In the genomic region with DNA sequence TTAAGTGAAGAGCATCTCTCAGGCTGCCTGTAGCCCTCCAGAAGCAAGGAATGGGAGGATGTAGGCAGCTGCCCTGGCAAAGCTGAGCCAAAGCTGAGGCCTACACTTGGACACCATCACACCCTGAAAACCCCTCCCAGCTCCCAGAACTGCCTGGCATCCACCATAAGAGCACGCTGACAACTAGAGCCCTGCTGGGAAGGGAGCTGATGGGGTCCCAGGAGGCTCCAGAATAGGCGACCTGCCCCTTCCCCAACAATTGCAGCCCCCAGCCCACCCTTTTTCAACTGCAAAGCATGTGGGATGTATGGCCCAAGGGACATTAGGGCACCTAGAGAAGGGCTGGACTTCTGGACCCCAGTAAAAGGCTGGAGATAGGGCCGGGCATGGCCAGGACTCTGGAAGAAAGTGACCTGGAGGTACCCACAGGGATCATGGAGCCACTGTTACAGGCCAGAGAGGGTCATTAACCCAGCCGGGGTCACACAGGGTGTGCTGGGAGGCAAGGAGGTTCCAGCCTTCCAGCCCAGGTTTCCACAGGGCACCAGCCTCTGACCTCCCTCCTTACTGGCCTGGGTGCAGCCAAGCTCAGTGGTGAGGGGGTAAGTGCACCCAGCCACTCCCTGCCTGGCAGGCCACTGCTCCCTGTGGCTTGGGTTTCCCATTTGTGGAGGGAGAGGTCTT, we compare ENCODE assay signal across 1 cellular context.
TF ChIP-seq lines count a peak whose summit lies in the region.

No MANE protein-coding gene starts in this region.

TF ChIP-seq in WTC11, 78 proteins besides CTCF, POLR2A, EP300 and RAD21:
- TF ChIP-seq CREM (CRISPR knock-in tag; IDR thresholded peaks at IDR 0.05) (no peak), NR1H2 (CRISPR knock-in tag; IDR thresholded peaks at IDR 0.05) (no peak), JUN (CRISPR knock-in tag; IDR thresholded peaks at IDR 0.05) (no peak), RORB (CRISPR knock-in tag; IDR thresholded peaks at IDR 0.05) (no peak), ZNF138 (CRISPR knock-in tag; conservative IDR thresholded peaks at IDR 0.05) (no peak), TP53 (CRISPR knock-in tag; IDR thresholded peaks at IDR 0.05) (no peak), JAZF1 (CRISPR knock-in tag; IDR thresholded peaks at IDR 0.05) (no peak), FOXP1 (CRISPR knock-in tag; IDR thresholded peaks at IDR 0.05; ENCODE audit: borderline replicate concordance) (no peak), SMAD3 (CRISPR knock-in tag; IDR thresholded peaks at IDR 0.05; ENCODE audit: borderline replicate concordance) (no peak), TCF7 (CRISPR knock-in tag; IDR thresholded peaks at IDR 0.05; ENCODE audit: low read depth) (no peak), ESRRA (CRISPR knock-in tag; IDR thresholded peaks at IDR 0.05; ENCODE audit: borderline replicate concordance) (no peak), TEAD1 (CRISPR knock-in tag; IDR thresholded peaks at IDR 0.05) (no peak), ATF1 (CRISPR knock-in tag; IDR thresholded peaks at IDR 0.05) (no peak)
- TF ChIP-seq, protein P1, sequence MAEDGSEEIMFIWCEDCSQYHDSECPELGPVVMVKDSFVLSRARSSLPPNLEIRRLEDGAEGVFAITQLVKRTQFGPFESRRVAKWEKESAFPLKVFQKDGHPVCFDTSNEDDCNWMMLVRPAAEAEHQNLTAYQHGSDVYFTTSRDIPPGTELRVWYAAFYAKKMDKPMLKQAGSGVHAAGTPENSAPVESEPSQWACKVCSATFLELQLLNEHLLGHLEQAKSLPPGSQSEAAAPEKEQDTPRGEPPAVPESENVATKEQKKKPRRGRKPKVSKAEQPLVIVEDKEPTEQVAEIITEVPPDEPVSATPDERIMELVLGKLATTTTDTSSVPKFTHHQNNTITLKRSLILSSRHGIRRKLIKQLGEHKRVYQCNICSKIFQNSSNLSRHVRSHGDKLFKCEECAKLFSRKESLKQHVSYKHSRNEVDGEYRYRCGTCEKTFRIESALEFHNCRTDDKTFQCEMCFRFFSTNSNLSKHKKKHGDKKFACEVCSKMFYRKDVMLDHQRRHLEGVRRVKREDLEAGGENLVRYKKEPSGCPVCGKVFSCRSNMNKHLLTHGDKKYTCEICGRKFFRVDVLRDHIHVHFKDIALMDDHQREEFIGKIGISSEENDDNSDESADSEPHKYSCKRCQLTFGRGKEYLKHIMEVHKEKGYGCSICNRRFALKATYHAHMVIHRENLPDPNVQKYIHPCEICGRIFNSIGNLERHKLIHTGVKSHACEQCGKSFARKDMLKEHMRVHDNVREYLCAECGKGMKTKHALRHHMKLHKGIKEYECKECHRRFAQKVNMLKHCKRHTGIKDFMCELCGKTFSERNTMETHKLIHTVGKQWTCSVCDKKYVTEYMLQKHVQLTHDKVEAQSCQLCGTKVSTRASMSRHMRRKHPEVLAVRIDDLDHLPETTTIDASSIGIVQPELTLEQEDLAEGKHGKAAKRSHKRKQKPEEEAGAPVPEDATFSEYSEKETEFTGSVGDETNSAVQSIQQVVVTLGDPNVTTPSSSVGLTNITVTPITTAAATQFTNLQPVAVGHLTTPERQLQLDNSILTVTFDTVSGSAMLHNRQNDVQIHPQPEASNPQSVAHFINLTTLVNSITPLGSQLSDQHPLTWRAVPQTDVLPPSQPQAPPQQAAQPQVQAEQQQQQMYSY (CRISPR knock-in tag; IDR thresholded peaks at IDR 0.05), result no peak
- TF ChIP-seq, protein P2, sequence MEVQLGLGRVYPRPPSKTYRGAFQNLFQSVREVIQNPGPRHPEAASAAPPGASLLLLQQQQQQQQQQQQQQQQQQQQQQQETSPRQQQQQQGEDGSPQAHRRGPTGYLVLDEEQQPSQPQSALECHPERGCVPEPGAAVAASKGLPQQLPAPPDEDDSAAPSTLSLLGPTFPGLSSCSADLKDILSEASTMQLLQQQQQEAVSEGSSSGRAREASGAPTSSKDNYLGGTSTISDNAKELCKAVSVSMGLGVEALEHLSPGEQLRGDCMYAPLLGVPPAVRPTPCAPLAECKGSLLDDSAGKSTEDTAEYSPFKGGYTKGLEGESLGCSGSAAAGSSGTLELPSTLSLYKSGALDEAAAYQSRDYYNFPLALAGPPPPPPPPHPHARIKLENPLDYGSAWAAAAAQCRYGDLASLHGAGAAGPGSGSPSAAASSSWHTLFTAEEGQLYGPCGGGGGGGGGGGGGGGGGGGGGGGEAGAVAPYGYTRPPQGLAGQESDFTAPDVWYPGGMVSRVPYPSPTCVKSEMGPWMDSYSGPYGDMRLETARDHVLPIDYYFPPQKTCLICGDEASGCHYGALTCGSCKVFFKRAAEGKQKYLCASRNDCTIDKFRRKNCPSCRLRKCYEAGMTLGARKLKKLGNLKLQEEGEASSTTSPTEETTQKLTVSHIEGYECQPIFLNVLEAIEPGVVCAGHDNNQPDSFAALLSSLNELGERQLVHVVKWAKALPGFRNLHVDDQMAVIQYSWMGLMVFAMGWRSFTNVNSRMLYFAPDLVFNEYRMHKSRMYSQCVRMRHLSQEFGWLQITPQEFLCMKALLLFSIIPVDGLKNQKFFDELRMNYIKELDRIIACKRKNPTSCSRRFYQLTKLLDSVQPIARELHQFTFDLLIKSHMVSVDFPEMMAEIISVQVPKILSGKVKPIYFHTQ (CRISPR knock-in tag; IDR thresholded peaks at IDR 0.05), result no peak
- TF ChIP-seq, protein P3, sequence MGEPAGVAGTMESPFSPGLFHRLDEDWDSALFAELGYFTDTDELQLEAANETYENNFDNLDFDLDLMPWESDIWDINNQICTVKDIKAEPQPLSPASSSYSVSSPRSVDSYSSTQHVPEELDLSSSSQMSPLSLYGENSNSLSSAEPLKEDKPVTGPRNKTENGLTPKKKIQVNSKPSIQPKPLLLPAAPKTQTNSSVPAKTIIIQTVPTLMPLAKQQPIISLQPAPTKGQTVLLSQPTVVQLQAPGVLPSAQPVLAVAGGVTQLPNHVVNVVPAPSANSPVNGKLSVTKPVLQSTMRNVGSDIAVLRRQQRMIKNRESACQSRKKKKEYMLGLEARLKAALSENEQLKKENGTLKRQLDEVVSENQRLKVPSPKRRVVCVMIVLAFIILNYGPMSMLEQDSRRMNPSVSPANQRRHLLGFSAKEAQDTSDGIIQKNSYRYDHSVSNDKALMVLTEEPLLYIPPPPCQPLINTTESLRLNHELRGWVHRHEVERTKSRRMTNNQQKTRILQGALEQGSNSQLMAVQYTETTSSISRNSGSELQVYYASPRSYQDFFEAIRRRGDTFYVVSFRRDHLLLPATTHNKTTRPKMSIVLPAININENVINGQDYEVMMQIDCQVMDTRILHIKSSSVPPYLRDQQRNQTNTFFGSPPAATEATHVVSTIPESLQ (CRISPR knock-in tag; IDR thresholded peaks at IDR 0.05), result no peak
- TF ChIP-seq, protein P4, sequence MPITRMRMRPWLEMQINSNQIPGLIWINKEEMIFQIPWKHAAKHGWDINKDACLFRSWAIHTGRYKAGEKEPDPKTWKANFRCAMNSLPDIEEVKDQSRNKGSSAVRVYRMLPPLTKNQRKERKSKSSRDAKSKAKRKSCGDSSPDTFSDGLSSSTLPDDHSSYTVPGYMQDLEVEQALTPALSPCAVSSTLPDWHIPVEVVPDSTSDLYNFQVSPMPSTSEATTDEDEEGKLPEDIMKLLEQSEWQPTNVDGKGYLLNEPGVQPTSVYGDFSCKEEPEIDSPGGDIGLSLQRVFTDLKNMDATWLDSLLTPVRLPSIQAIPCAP (CRISPR knock-in tag; IDR thresholded peaks at IDR 0.05), result no peak
- TF ChIP-seq, protein P5, sequence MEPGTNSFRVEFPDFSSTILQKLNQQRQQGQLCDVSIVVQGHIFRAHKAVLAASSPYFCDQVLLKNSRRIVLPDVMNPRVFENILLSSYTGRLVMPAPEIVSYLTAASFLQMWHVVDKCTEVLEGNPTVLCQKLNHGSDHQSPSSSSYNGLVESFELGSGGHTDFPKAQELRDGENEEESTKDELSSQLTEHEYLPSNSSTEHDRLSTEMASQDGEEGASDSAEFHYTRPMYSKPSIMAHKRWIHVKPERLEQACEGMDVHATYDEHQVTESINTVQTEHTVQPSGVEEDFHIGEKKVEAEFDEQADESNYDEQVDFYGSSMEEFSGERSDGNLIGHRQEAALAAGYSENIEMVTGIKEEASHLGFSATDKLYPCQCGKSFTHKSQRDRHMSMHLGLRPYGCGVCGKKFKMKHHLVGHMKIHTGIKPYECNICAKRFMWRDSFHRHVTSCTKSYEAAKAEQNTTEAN (CRISPR knock-in tag; IDR thresholded peaks at IDR 0.05), result no peak
- TF ChIP-seq, protein P6, sequence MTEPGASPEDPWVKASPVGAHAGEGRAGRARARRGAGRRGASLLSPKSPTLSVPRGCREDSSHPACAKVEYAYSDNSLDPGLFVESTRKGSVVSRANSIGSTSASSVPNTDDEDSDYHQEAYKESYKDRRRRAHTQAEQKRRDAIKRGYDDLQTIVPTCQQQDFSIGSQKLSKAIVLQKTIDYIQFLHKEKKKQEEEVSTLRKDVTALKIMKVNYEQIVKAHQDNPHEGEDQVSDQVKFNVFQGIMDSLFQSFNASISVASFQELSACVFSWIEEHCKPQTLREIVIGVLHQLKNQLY (CRISPR knock-in tag; IDR thresholded peaks at IDR 0.05), result no peak
TF ChIP-seq in WTC11: peak in this region for 0.
